ENCODE assay signal across 8 cellular contexts in genomic region chr19:35746087-35746462, GRCh38. TPM values are rescaled to one million over a fixed set of nuclear protein-coding genes. Genes with fewer than 3 reads are reported as not detected.
DNase-seq lines count a peak whose midpoint lies in the region; ATAC-seq and TF ChIP-seq lines count a peak whose summit lies in the region.

No MANE protein-coding gene starts in this region.

- TF ChIP-seq POLR2A in gastrocnemius medialis (IDR thresholded peaks at IDR 0.05): no peak

- no peaks in the 10 kb centered on the region for H3K9me3 ChIP-seq in gastrocnemius medialis

- H3K27ac ChIP-seq in VCaP (peak overlapping the region; percentile 97), gastrocnemius medialis (peak overlapping the region; percentile 97 to 99 (median 99))

- peaks cover 0 to 6% of the 10 kb centered on the region in 2 donors for H3K36me3 ChIP-seq in gastrocnemius medialis

- H3K27me3 ChIP-seq in gastrocnemius medialis: no peaks in the 10 kb centered on the region

- TF ChIP-seq CTCF in GM12864 (IDR thresholded peaks at IDR 0.05; ENCODE audit: low read depth, low read length, missing control alignments) (no peak), VCaP (conservative IDR thresholded peaks at IDR 0.05) (no peak), fibroblast of villous mesenchyme (IDR thresholded peaks at IDR 0.05; ENCODE audit: insufficient read depth, low read depth, low read length) (no peak), gastrocnemius medialis (IDR thresholded peaks at IDR 0.05 in 4 of 5, conservative IDR thresholded peaks at IDR 0.05 in 1 of 5) (no peak)

- in situ Hi-C loops in gastrocnemius medialis (cut with MboI; ENCODE audit: low sequenced_read_pairs in 4 of 4): no loop called here

- no peak for ATAC-seq in gastrocnemius medialis

- H3K4me3 ChIP-seq in GM12864 (ENCODE audit: low read depth, low read length) (peak overlapping the region; percentile 77), fibroblast of villous mesenchyme (ENCODE audit: low read depth, low read length) (peak overlapping the region; percentile 90), gastrocnemius medialis (peak overlapping the region; percentile 78 to 96 (median 86))

- peaks cover 24 to 40% of the 10 kb centered on the region in 2 donors for H3K4me1 ChIP-seq in gastrocnemius medialis

- DNase-seq in GM12864 (ENCODE audit: low read depth) (no peak), fibroblast of villous mesenchyme (ENCODE audit: low read depth) (no peak), gastrocnemius medialis (no peak), GOT3 (lab: John Stamatoyannopoulos, UW) (no peak), SIG-M5 treated with dmso at 0.1 percent for 504 hours (lab: John Stamatoyannopoulos, UW; ENCODE audit: unreplicated experiment) (no peak), medulla oblongata (ENCODE audit: extremely low spot score) (no peak)
- DNase-seq in stimulated activated naive CD4-positive, alpha-beta T cell (lab: John Stamatoyannopoulos, UW): no peak

- intact Hi-C loops in gastrocnemius medialis (cut with DNase I; ENCODE audit: low total_unique reads): loop anchor here (10.0 kb wide), 2 partner anchors 369 to 601 kb away; partner anchors contain the start of genes FXYD7, OVOL3, POLR2I and TBCB

RNA-seq across cellular contexts. Expression of gene PSENEN, which starts 0.6 kb away (rescaled TPM):
- total RNA-seq in fibroblast of villous mesenchyme: 14.7 and 18.7 TPM in 2 replicates
- 10 to 100 TPM; 22.2 to 45.8 (median 38.3) TPM for total RNA-seq in gastrocnemius medialis

RNA-seq across cellular contexts. Expression of gene U2AF1L4, which starts 0.9 kb away (rescaled TPM):
- total RNA-seq in fibroblast of villous mesenchyme (4.7 and 5.8 TPM in 2 replicates), gastrocnemius medialis (10 to 100 TPM in 2 of 4 donors, 1 to 10 TPM in 2; 5.1 to 22.9 (median 13.4) TPM)

RNA-seq across cellular contexts. Expression of gene LIN37, which starts 2.3 kb away (rescaled TPM):
- total RNA-seq in fibroblast of villous mesenchyme: 13.8 and 14.2 TPM in 2 replicates
- 10 to 100 TPM; 14.8 to 19.5 (median 16.6) TPM for total RNA-seq in gastrocnemius medialis

RNA-seq across cellular contexts. Expression of gene IGFLR1, which starts 3.8 kb away (rescaled TPM):
- total RNA-seq in fibroblast of villous mesenchyme: 0.43 and 0.64 TPM in 2 replicates
- total RNA-seq in gastrocnemius medialis: 10 to 100 TPM in 1 of 4 donors, 1 to 10 TPM in 3; 2.0 to 14.1 (median 3.0) TPM

RNA-seq across cellular contexts. Expression of gene HSPB6, which starts 10.8 kb away (rescaled TPM):
- total RNA-seq in fibroblast of villous mesenchyme (20.7 and 44.8 TPM in 2 replicates), gastrocnemius medialis (100 to 1,000 TPM in 2 of 4 donors, 10 to 100 TPM in 2; 79.8 to 241 (median 139) TPM)
